8 cellular contexts compared by ENCODE assay signal in the genomic region with DNA sequence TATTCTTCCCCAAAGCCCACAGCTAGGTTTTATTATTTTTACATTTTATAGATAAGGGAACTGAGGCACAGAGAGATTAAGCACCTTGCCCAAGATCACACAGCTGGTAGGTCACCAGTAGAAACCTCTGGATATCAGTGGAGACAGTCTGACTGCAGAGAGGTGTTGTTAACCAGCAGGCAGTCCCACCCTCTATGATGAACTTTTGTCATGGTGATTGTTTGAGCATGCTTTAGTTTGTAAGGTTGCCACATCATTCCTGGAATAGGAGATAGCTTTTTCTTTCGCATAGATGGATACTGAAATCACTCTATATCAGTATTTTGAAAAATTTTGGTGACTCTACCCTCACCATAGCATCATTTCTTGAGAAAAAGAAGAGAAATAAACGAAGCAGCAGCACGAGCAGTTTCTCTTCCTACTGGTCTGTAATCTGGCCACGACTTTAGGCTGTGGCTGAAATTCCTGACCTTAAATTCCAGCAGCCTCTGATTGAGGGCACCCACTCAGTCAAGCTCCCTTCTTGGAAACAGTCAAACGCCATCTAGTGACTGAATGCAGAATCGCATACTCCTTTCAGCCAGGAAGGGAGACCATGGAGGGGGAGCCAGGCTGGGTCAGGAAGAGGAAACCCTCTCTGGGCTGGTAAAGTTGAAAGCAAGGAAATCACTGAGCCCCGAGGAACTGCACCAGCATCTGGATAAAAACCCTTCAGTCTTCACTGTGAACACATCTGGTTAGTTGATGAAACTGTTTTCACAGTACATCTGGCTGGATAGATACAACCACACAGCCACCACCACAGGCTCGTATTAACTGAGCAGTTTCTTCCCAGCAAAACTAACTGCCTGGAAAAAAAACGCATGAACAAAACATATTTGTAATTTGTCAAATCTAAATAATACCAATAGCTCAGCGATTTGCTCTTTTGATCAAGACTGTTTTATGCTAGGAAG.
DNase-seq lines count a peak whose midpoint lies in the region; ATAC-seq, FAIRE-seq and TF ChIP-seq lines count a peak whose summit lies in the region.

No MANE protein-coding gene starts in this region.

- H3K36me3 Mint-ChIP-seq in activated CD4-positive, alpha-beta memory T cell treated with anti-CD3 and anti-CD28 coated beads for 36 hours, result no peaks in the 10 kb centered on the region

- H3K4me3 ChIP-seq in AG04450 (ENCODE audit: low read depth, low read length), result no peak overlapping the region
- no peak overlapping the region for H3K4me3 ChIP-seq in H1 (ENCODE audit: extremely low read depth in 1 of 4, insufficient read depth in 2 of 4, low read depth in 3 of 4, low read length in 4 of 4)
- no peak overlapping the region for H3K4me3 ChIP-seq in mesodermal cell (ENCODE audit: extremely low read depth, insufficient read depth, low read length, poor library complexity, severe bottlenecking)

- H2BK20ac ChIP-seq in H1 (ENCODE audit: low read length), result no peak overlapping the region

- CTCF ChIA-PET in AG04450 (lab: Charles Lee), result interaction anchor here (0.5 to 3.9 kb wide), 66 partner anchors 9 to 719 kb away, joined by 3 to 124 read pairs (median 4); a partner anchor contains a TSS
- CTCF ChIA-PET in activated CD4-positive, alpha-beta memory T cell treated with anti-CD3 and anti-CD28 coated beads for 36 hours (lab: Charles Lee), result interaction anchor here (0.7 to 3.0 kb wide), 29 partner anchors 9 to 719 kb away, joined by 3 to 21 read pairs (median 3); no protein-coding TSS in a partner anchor
- CTCF ChIA-PET in H1 (lab: Charles Lee; ENCODE audit: partially characterized antibody), result interaction anchor here (0.6 to 3.5 kb wide), 53 partner anchors 9 to 1267 kb away, joined by 3 to 42 read pairs (median 4); a partner anchor contains a TSS

- H3K27me3 ChIP-seq in AG04450 (ENCODE audit: control insufficient read depth, insufficient read depth, low read length) (no peaks in the 10 kb centered on the region), H1 (replicated peaks in 1 of 4; ENCODE audit: control insufficient read depth in 3 of 4, extremely low read depth in 1 of 4, insufficient read depth in 3 of 4, low read length in 3 of 4) (no peaks in the 10 kb centered on the region)

- no peak overlapping the region for H2BK5ac ChIP-seq in H1 (ENCODE audit: low read depth, low read length)

- peak overlapping the region in 1 of 2 experiments; percentile 20; a peak in 1 of 4 replicates for H3K4me2 ChIP-seq in H1 (ENCODE audit: insufficient read depth in 1 of 2, low read depth in 2 of 2, low read length in 2 of 2)

- no peak overlapping the region for H3K4ac ChIP-seq in H1 (replicated peaks; ENCODE audit: insufficient read length, low read depth, low read length)

- TF ChIP-seq CTCF in AG04450 (IDR thresholded peaks at IDR 0.05; ENCODE audit: low read depth, low read length) (peak; percentile 97), H1 (IDR thresholded peaks at IDR 0.05; ENCODE audit: control extremely low read depth in 1 of 3, insufficient read depth in 1 of 3, low read depth in 1 of 3, low read length in 3 of 3) (peak; percentile 67 to 95 (median 84))

- H4K91ac ChIP-seq in H1 (replicated peaks; ENCODE audit: insufficient read length, low read length), result no peak overlapping the region

- no peaks in the 10 kb centered on the region for H4K20me1 ChIP-seq in H1 (replicated peaks in 1 of 2; ENCODE audit: control insufficient read depth in 1 of 2, insufficient read depth in 2 of 2, low read length in 2 of 2)

- peak; percentile 76 to 84 for TF ChIP-seq RAD21 in H1 (IDR thresholded peaks at IDR 0.05 in 1 of 2, conservative IDR thresholded peaks at IDR 0.05 in 1 of 2; ENCODE audit: low read depth in 2 of 2, low read length in 2 of 2)

- POLR2A ChIA-PET in AG04450 (lab: Yijun Ruan, JAX) (interaction anchor here (1.0 to 1.4 kb wide), 3 partner anchors 23 to 108 kb away, joined by 3 to 5 read pairs (median 4); a partner anchor contains a TSS), H1 (lab: Charles Lee; ENCODE audit: partially characterized antibody) (interaction anchor here (0.7 to 1.0 kb wide), 3 partner anchors 23 to 299 kb away, joined by 3 to 4 read pairs (median 4); no protein-coding TSS in a partner anchor)
- POLR2A ChIA-PET in activated CD4-positive, alpha-beta memory T cell treated with anti-CD3 and anti-CD28 coated beads for 36 hours (lab: Charles Lee), result interaction anchor here (1.2 kb wide), 1 partner anchor 22 kb away, joined by 3 read pairs; no protein-coding TSS in a partner anchor

- no peak overlapping the region for H4K5ac ChIP-seq in H1 (ENCODE audit: insufficient read length, low read depth, low read length)

- ATAC-seq in GM18867 (IDR thresholded peaks at IDR 0.05; ENCODE audit: unreplicated experiment), result peak; percentile 47

- WGBS in H1 (ENCODE audit: extremely low coverage in 1 of 2, insufficient coverage in 1 of 2, insufficient read length in 1 of 2, insufficient replicate concordance in 2 of 2, low coverage in 1 of 2, low lambda C conversion rate in 2 of 2, missing lambda C conversion rate in 1 of 2), 2 experiments, result 42% methylated on average over 10 of the region's 10 CpGs; no CpG with 5 or more reads in 1 of the 2 experiments
- WGBS in mesodermal cell (ENCODE audit: insufficient coverage in 2 of 2), 2 experiments, result 3 to 5% methylated on average over 4 of the region's 10 CpGs

- H3K79me1 ChIP-seq in H1 (ENCODE audit: low read depth, low read length), result no peaks in the 10 kb centered on the region

- H3K4me3 Mint-ChIP-seq in activated CD4-positive, alpha-beta memory T cell treated with anti-CD3 and anti-CD28 coated beads for 36 hours, result no peak overlapping the region

- intact Hi-C loops in activated CD4-positive, alpha-beta memory T cell treated with anti-CD3 and anti-CD28 coated beads for 36 hours (cut with micrococcal nuclease), result loop anchor here (2.0 kb wide), 1 partner anchor 104 kb away; no protein-coding TSS in a partner anchor

- TF ChIP-seq POLR2A in H1 (IDR thresholded peaks at IDR 0.05; ENCODE audit: control extremely low read depth in 1 of 2, low read depth in 2 of 2, low read length in 2 of 2), result no peak

- H3K9me3 Mint-ChIP-seq in activated CD4-positive, alpha-beta memory T cell treated with anti-CD3 and anti-CD28 coated beads for 36 hours, result peaks cover 4% of the 10 kb centered on the region

- no peak overlapping the region for H3K27ac Mint-ChIP-seq in activated CD4-positive, alpha-beta memory T cell treated with anti-CD3 and anti-CD28 coated beads for 36 hours

- no peak for TF ChIP-seq EP300 in H1 (IDR thresholded peaks at IDR 0.05; ENCODE audit: borderline replicate concordance in 1 of 2, low read depth in 2 of 2, low read length in 2 of 2)

- H2BK15ac ChIP-seq in H1 (ENCODE audit: low read length), result no peak overlapping the region

- H3K4me1 ChIP-seq in H1 (replicated peaks in 1 of 4; ENCODE audit: control insufficient read depth in 3 of 4, insufficient read depth in 4 of 4, low read length in 3 of 4), result 0 out of 7 replicates have a peak, but pooled peaks cover 0 to 4% (median 0%) of the 10 kb centered on the region in 4 experiments
- H3K4me1 ChIP-seq in mesodermal cell (ENCODE audit: control insufficient read depth, insufficient read depth, low read length, poor library complexity, severe bottlenecking), result no peaks in the 10 kb centered on the region

- no peak overlapping the region for H3K23ac ChIP-seq in H1 (ENCODE audit: insufficient read length)

- no peak overlapping the region for H2BK120ac ChIP-seq in H1 (replicated peaks; ENCODE audit: low read depth, low read length)

- H3K9me3 ChIP-seq in AG04450 (ENCODE audit: control insufficient read depth, insufficient read depth, low read length), result no peaks in the 10 kb centered on the region
- H3K9me3 ChIP-seq in H1 (ENCODE audit: insufficient read depth in 2 of 2, low read depth in 1 of 2, low read length in 1 of 2), result peaks cover 4 to 5% of the 10 kb centered on the region in 2 experiments; a peak in 1 of 4 replicates
- no peaks in the 10 kb centered on the region for H3K9me3 ChIP-seq in mesodermal cell (ENCODE audit: control insufficient read depth, low read length)

- no peaks in the 10 kb centered on the region for H3K79me2 ChIP-seq in H1 (ENCODE audit: control insufficient read depth in 1 of 2, insufficient read depth in 2 of 2, low read length in 2 of 2)

- no peak overlapping the region for H4K8ac ChIP-seq in H1 (ENCODE audit: extremely low read depth, insufficient read depth, low read length)

- no peaks in the 10 kb centered on the region for H3K23me2 ChIP-seq in H1 (ENCODE audit: low read depth, low read length)

- DNase-seq in AG04450 (ENCODE audit: low read depth, low spot score) (peak; percentile 80), NCI-H460 (ENCODE audit: extremely low read depth, low read depth) (peak; percentile 67), H1 (ENCODE audit: low read depth in 1 of 2, low spot score in 2 of 2) (peak; percentile 74 to 90), glomerular visceral epithelial cell (ENCODE audit: extremely low spot score) (no peak)
- peak; percentile 60 for DNase-seq in activated CD4-positive, alpha-beta memory T cell treated with anti-CD3 and anti-CD28 coated beads for 36 hours
- peak; percentile 6 to 21 for DNase-seq in stimulated activated CD8-positive, alpha-beta memory T cell treated with anti-CD3 and anti-CD28 coated beads, Interleukin-7, amount 100 ng/mL, for 4 hours (ENCODE audit: low read depth in 2 of 2)

- FAIRE-seq in H1 (lab: Jason Lieb, UNC), result peak; percentile 95

- H3K27ac ChIP-seq in AG04450 (ENCODE audit: low read depth, low read length) (no peak overlapping the region), H1 (ENCODE audit: low read depth, low read length) (no peak overlapping the region), mesodermal cell (ENCODE audit: low read depth, low read length, severe bottlenecking) (peak overlapping the region; percentile 50)

- H3K56ac ChIP-seq in H1 (replicated peaks; ENCODE audit: insufficient read length, low read depth, low read length), result no peak overlapping the region

- H3K14ac ChIP-seq in H1 (ENCODE audit: insufficient read length), result no peak overlapping the region

- H3K9ac ChIP-seq in H1 (replicated peaks in 1 of 4; ENCODE audit: extremely low read depth in 1 of 4, low read depth in 3 of 4, low read length in 3 of 4), result no peak overlapping the region

- peak overlapping the region; percentile 97 for H2AFZ ChIP-seq in H1 (ENCODE audit: low read length)

- H3K36me3 ChIP-seq in H1 (ENCODE audit: control insufficient read depth in 2 of 4, insufficient read depth in 4 of 4, low read length in 3 of 4) (no peaks in the 10 kb centered on the region; a peak in 1 of 8 replicates), mesodermal cell (ENCODE audit: control insufficient read depth, insufficient read depth, low read length) (no peaks in the 10 kb centered on the region)

- H3K27me3 Mint-ChIP-seq in activated CD4-positive, alpha-beta memory T cell treated with anti-CD3 and anti-CD28 coated beads for 36 hours, result peaks cover 6% of the 10 kb centered on the region

- H3K18ac ChIP-seq in H1 (ENCODE audit: extremely low read depth, low read length), result no peak overlapping the region

- no peak overlapping the region for H2BK12ac ChIP-seq in H1 (ENCODE audit: low read depth, low read length)

- H3K4me1 Mint-ChIP-seq in activated CD4-positive, alpha-beta memory T cell treated with anti-CD3 and anti-CD28 coated beads for 36 hours (ENCODE audit: low read depth), result peaks cover 3% of the 10 kb centered on the region

- H2AK5ac ChIP-seq in H1 (ENCODE audit: low read depth, low read length), result no peak overlapping the region

TF ChIP-seq in H1, 55 proteins besides CTCF, POLR2A, EP300 and RAD21 (continues in another document):
- peak; percentile 50; the same call in 1 of the 2 replicates for TF ChIP-seq YY1 (IDR thresholded peaks at IDR 0.05; ENCODE audit: low read depth, low read length)
